19 cellular contexts compared by ENCODE assay signal in the genomic region with DNA sequence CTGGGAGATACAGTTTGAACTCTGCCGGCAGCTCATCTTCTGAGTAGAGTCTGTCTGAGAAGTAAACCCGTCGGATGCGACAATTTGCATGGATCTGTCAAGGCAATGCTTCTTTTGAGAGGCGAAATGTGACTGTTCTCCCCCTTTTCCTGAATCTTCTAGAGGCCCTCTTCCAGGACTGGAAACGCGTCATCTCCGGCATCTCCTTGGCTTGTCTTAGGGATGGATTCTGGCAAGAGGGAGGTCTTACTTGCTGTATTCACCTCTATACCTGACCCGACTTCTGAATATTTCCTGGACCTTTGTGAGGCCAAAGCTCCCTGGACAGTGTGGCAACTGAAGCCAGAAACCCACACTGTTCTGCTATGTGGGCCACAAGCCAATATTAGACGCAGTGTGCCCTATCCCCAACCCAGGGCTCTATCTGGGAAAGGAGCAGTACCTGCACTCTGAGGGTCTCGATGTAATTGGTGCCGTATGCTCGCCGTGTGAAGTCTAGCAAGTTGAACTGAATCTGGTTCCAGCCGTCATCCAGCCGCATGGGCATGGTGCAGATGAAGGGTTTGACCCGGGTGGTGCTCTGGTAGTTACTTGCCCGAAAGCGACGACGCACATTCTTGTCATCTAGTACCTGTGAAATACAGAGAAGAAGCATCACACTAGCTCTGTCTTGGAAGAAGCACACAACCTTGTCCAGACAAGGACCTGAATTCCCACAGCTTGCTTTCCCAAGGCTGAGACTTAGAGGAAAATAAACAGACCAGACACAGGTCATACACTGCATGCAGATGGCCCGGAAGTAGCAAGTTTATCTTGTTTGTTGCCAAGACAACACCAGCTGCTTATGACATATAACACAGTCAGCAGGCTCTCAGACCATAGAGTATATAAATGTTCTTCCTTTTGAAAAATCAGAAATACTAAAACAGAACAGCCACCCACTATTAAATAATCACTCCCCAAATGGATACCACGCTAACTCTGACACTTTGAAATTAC. TPM values are rescaled to one million over a fixed set of nuclear protein-coding genes. Genes with fewer than 3 reads are reported as not detected.
DNase-seq lines count a peak whose midpoint lies in the region; ATAC-seq and TF ChIP-seq lines count a peak whose summit lies in the region.
"Had no signal": no experiment of that assay in that cellular context is flagged by ENCODE, and none has a peak within 500 bp of the region (broad histone marks: within the 10 kb centered on the region; RNA-seq: fewer than 3 reads in every experiment).

No MANE protein-coding gene starts in this region.

- no peaks in the 10 kb centered on the region for H3K27me3 ChIP-seq in heart right ventricle
- H3K27me3 ChIP-seq in duodenal mucosa (ENCODE audit: control insufficient read depth in 1 of 2, insufficient read depth in 2 of 2, low read length in 2 of 2), result no peaks in the 10 kb centered on the region
- H3K27me3 ChIP-seq in right lobe of liver, result no peaks in the 10 kb centered on the region
- no peaks in the 10 kb centered on the region for H3K27me3 ChIP-seq in upper lobe of right lung
- H3K27me3 ChIP-seq: testis had no signal

- no peaks in the 10 kb centered on the region for H3K9me3 ChIP-seq in heart right ventricle
- no peaks in the 10 kb centered on the region for H3K9me3 ChIP-seq in duodenal mucosa (ENCODE audit: control insufficient read depth in 1 of 2, low read length in 2 of 2)
- no peaks in the 10 kb centered on the region for H3K9me3 ChIP-seq in right lobe of liver
- H3K9me3 ChIP-seq in upper lobe of right lung, result no peaks in the 10 kb centered on the region
- H3K9me3 ChIP-seq: A549, testis had no signal

- intact Hi-C loops in heart right ventricle (cut with DNase I) (loop anchor here in 1 of 10 donors (5.0 kb wide), 1 partner anchor 33 kb away; no protein-coding TSS in a partner anchor), Right ventricle myocardium inferior (cut with DNase I) (no loop called here), right lobe of liver (cut with DNase I) (loop anchor here in 1 of 2 donors (5.0 kb wide), 1 partner anchor 93 kb away; no protein-coding TSS in a partner anchor), upper lobe of right lung (cut with DNase I) (no loop called here)

- TF ChIP-seq CTCF in heart right ventricle (IDR thresholded peaks at IDR 0.05) (no peak), right lobe of liver (IDR thresholded peaks at IDR 0.05) (no peak), upper lobe of right lung (IDR thresholded peaks at IDR 0.05) (no peak)

- TF ChIP-seq POLR2A in right lobe of liver (IDR thresholded peaks at IDR 0.05), result no peak

- WGBS in heart right ventricle, 2 donors, result 60 to 67% methylated on average over 23 of the region's 23 CpGs
- 70% methylated on average over 11 of the region's 23 CpGs for WGBS in right lobe of liver (ENCODE audit: insufficient coverage, low coverage, low lambda C conversion rate, missing lambda C conversion rate)

- peak overlapping the region in 7 of 10 donors; percentile 11 to 47 (median 37) for H3K4me3 ChIP-seq in heart right ventricle
- H3K4me3 ChIP-seq in duodenal mucosa (ENCODE audit: low read depth in 1 of 2, low read length in 2 of 2), result no peak overlapping the region
- H3K4me3 ChIP-seq in right lobe of liver, result no peak overlapping the region
- no peak overlapping the region for H3K4me3 ChIP-seq in upper lobe of right lung
- H3K4me3 ChIP-seq: A549, testis had no signal

- DNase-seq in heart right ventricle (peak in 1 of 2 donors; percentile 49), Right ventricle myocardium inferior (ENCODE audit: missing footprints) (no peak), right lobe of liver (no peak), upper lobe of right lung (no peak), T1000 (lab: John Stamatoyannopoulos, UW) (no peak)
- DNase-seq in activated CD8-positive, alpha-beta memory T cell treated with anti-CD3 and anti-CD28 coated beads, Interleukin-2, amount 50 U/mL, for 48 hours, result no peak
- DNase-seq: activated gamma-delta T cell; anterior cingulate cortex; CD4-positive, alpha-beta memory T cell; H7; NCI-H2081 treated with DMSO at 0.1 percent for 48 hours; NCI-H526; PC-3; stimulated activated CD4-positive, alpha-beta T cell treated with anti-CD3 and anti-CD28 coated beads, Interleukin-2, amount 100 ng/mL, for 48 hours; testis; WERI-Rb-1 had no signal

- ATAC-seq in heart right ventricle, result peak in 7 of 8 donors; percentile 46 to 82 (median 64)
- no peak for ATAC-seq in Right ventricle myocardium inferior
- ATAC-seq in right lobe of liver, result peak; percentile 50 to 65 (median 59)
- ATAC-seq in upper lobe of right lung, result no peak
- ATAC-seq in GM18858 (IDR thresholded peaks at IDR 0.05; ENCODE audit: unreplicated experiment), result no peak
- ATAC-seq: A549, PC-3 had no signal

- H3K27ac ChIP-seq in heart right ventricle, result peak overlapping the region in 9 of 10 donors; percentile 46 to 87 (median 70)
- peak overlapping the region; percentile 48 for H3K27ac ChIP-seq in duodenal mucosa (ENCODE audit: low read depth, low read length)
- H3K27ac ChIP-seq in right lobe of liver, result peak overlapping the region in 1 of 3 donors; percentile 8
- H3K27ac ChIP-seq in upper lobe of right lung, result peak overlapping the region; percentile 14
- H3K27ac ChIP-seq: A549, testis, WERI-Rb-1 had no signal

- H3K9ac ChIP-seq in duodenal mucosa (ENCODE audit: low read depth in 1 of 2, low read length in 2 of 2), result no peak overlapping the region

- H3K4me1 ChIP-seq in heart right ventricle, result peaks cover 5 to 75% (median 48%) of the 10 kb centered on the region in 9 donors
- H3K4me1 ChIP-seq in duodenal mucosa (ENCODE audit: control insufficient read depth in 1 of 2, insufficient read depth in 2 of 2, low read length in 2 of 2), result peaks cover 16 to 24% of the 10 kb centered on the region in 2 donors
- H3K4me1 ChIP-seq in right lobe of liver, result peaks cover 0 to 21% (median 11%) of the 10 kb centered on the region in 4 donors
- H3K4me1 ChIP-seq in upper lobe of right lung, result peaks cover 12% of the 10 kb centered on the region
- H3K4me1 ChIP-seq: A549 had no signal

- H3K36me3 ChIP-seq in heart right ventricle (peaks cover 0 to 48% (median 40%) of the 10 kb centered on the region in 9 donors), duodenal mucosa (ENCODE audit: control insufficient read depth in 1 of 2, insufficient read depth in 2 of 2, low read length in 2 of 2) (peaks cover 26 to 34% of the 10 kb centered on the region in 2 donors), right lobe of liver (peaks cover 0 to 39% (median 26%) of the 10 kb centered on the region in 4 donors), upper lobe of right lung (peaks cover 45% of the 10 kb centered on the region)

RNA-seq across cellular contexts. Expression of a gene that starts 14.1 kb away (rescaled TPM):
- total RNA-seq in heart right ventricle (10 to 100 TPM; 27.8 to 41.8 (median 34.7) TPM), Right ventricle myocardium inferior (34.8 TPM), right lobe of liver (10 to 100 TPM in 5 of 6 experiments, 1 to 10 TPM in 1; 7.8 to 38.7 (median 18.1) TPM), upper lobe of right lung (24.8 TPM)
- 10 to 100 TPM; 17.9 to 43.5 TPM for polyA plus RNA-seq in heart right ventricle

Comparison
In these comparisons a context has a peak if more than half of its experiments do, and no peak if none do; other contexts are left out.
1. ATAC-seq: peak in heart right ventricle (7 of 8) and right lobe of liver (4 of 4); none in Right ventricle myocardium inferior (single experiment), upper lobe of right lung (single experiment) and GM18858 (single experiment).
2. H3K4me3 ChIP-seq: peak in heart right ventricle (7 of 10); none in duodenal mucosa (0 of 2), right lobe of liver (0 of 3) and upper lobe of right lung (single experiment).